In the genomic region with DNA sequence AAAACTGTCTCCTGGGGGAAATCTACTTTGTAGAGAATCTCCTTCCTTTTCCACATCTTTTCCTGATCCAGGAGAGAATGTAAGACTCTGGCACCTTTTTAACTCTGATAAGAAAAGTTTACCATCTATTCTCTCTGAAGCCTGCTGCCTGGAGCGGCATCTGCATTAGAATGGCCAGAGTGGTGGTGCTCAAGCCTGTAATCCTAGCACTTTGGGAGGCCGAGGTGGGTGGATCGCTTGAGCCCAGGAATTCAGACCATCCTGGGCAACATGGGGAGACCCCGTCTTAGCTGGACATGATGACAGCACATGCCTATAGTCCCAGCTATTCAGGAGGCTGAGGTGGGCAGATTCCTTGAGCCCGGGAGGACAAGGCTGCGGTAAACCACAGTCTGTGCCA, we compare ENCODE assay signal across 12 cellular contexts. TPM values are rescaled to one million over a fixed set of nuclear protein-coding genes. Genes with fewer than 3 reads are reported as not detected.
DNase-seq lines count a peak whose midpoint lies in the region; ATAC-seq, FAIRE-seq and TF ChIP-seq lines count a peak whose summit lies in the region.
"Had no signal": no experiment of that assay in that cellular context is flagged by ENCODE, and none has a peak within 500 bp of the region (broad histone marks: within the 10 kb centered on the region; RNA-seq: fewer than 3 reads in every experiment).

No MANE protein-coding gene starts in this region.

- TF ChIP-seq CTCF in GM12865 (IDR thresholded peaks at IDR 0.05; ENCODE audit: insufficient read depth, low read depth, low read length, missing control alignments) (no peak), esophagus muscularis mucosa (IDR thresholded peaks at IDR 0.05) (no peak), progenitor cell of endocrine pancreas (IDR thresholded peaks at IDR 0.05; ENCODE audit: unreplicated experiment) (no peak)

- H3K27ac Mint-ChIP-seq in T-cell (peak overlapping the region; percentile 78 to 100), progenitor cell of endocrine pancreas (no peak overlapping the region)

- CTCF ChIA-PET in T-cell (lab: Charles Lee) = no interaction called here

- TF ChIP-seq EP300 in esophagus muscularis mucosa (IDR thresholded peaks at IDR 0.05) = no peak

- DNase-seq in GM12865 (ENCODE audit: low read depth) (no peak), T-cell (no peak), esophagus muscularis mucosa (ENCODE audit: extremely low spot score) (no peak), progenitor cell of endocrine pancreas (ENCODE audit: low spot score, unreplicated experiment) (no peak), anterior cingulate cortex (lab: John Stamatoyannopoulos, UW) (no peak), NCI-H128 (lab: John Stamatoyannopoulos, UW; ENCODE audit: unreplicated experiment) (no peak), frontal cortex (ENCODE audit: low spot score in 2 of 2) (no peak)
- DNase-seq: DMS53, left ventricle myocardium superior, NCI-H1694, retina, SK-N-SH had no signal

- no peaks in the 10 kb centered on the region for H3K27me3 ChIP-seq in esophagus muscularis mucosa

- H3K27ac ChIP-seq in esophagus muscularis mucosa (replicated peaks in 1 of 4) = peak overlapping the region; percentile 89 to 98 (median 94)

- FAIRE-seq in frontal cortex (lab: Jason Lieb, UNC) = no peak

- H3K4me3 ChIP-seq in GM12865 (ENCODE audit: low read depth, low read length) (peak overlapping the region; percentile 93; the same call in 1 of the 2 replicates), esophagus muscularis mucosa (peak overlapping the region in 1 of 4 donors; percentile 76)

- intact Hi-C loops in esophagus muscularis mucosa (cut with DNase I) = loop anchor here (10.0 kb wide), 1 partner anchor 124 kb away; a partner anchor contains a TSS

- WGBS in esophagus muscularis mucosa = 59% methylated on average over 5 of the region's 6 CpGs

- H3K36me3 ChIP-seq in esophagus muscularis mucosa = peaks cover 3 to 10% (median 10%) of the 10 kb centered on the region in 4 donors

- peaks cover 0 to 25% (median 18%) of the 10 kb centered on the region in 4 donors for H3K4me1 ChIP-seq in esophagus muscularis mucosa

- POLR2A ChIA-PET in T-cell (lab: Charles Lee) = no interaction called here

- no peak for TF ChIP-seq POLR2A in esophagus muscularis mucosa (IDR thresholded peaks at IDR 0.05; ENCODE audit: low read depth)

- H3K27me3 Mint-ChIP-seq in T-cell (no peaks in the 10 kb centered on the region), progenitor cell of endocrine pancreas (peaks cover 20% of the 10 kb centered on the region)

- no peaks in the 10 kb centered on the region for H3K9me3 ChIP-seq in esophagus muscularis mucosa

- ATAC-seq in T-cell (replicated peaks in 1 of 4) = no peak

- H3K4me3 Mint-ChIP-seq in T-cell (peak overlapping the region; percentile 53 to 98 (median 54)), progenitor cell of endocrine pancreas (ENCODE audit: low read depth) (peak overlapping the region; percentile 61)

- H3K9me3 Mint-ChIP-seq in T-cell = no peaks in the 10 kb centered on the region
- peaks cover 4% of the 10 kb centered on the region for H3K9me3 Mint-ChIP-seq in progenitor cell of endocrine pancreas (ENCODE audit: low read depth)

- peaks cover 21 to 30% (median 27%) of the 10 kb centered on the region in 3 donors for H3K4me1 Mint-ChIP-seq in T-cell
- peaks cover 4% of the 10 kb centered on the region for H3K4me1 Mint-ChIP-seq in progenitor cell of endocrine pancreas (ENCODE audit: low read depth)

- H3K36me3 Mint-ChIP-seq in T-cell = peaks cover 10% of the 10 kb centered on the region
- H3K36me3 Mint-ChIP-seq in progenitor cell of endocrine pancreas (ENCODE audit: insufficient read depth) = peaks cover 9% of the 10 kb centered on the region

RNA-seq across cellular contexts. Expression of a gene that starts 1.4 kb away (rescaled TPM):
- 100 to 1,000 TPM in 1 of 5 donors, 10 to 100 TPM in 4; 84.2 to 107 (median 86.0) TPM for total RNA-seq in T-cell
- total RNA-seq in esophagus muscularis mucosa = 10 to 100 TPM; 35.7 to 41.7 (median 40.0) TPM
- 48.1 and 51.4 TPM in 2 replicates for total RNA-seq in progenitor cell of endocrine pancreas
- 31.4 TPM for total RNA-seq in frontal cortex
